Comparison of ENCODE assay signal across 31 cellular contexts in the genomic region with DNA sequence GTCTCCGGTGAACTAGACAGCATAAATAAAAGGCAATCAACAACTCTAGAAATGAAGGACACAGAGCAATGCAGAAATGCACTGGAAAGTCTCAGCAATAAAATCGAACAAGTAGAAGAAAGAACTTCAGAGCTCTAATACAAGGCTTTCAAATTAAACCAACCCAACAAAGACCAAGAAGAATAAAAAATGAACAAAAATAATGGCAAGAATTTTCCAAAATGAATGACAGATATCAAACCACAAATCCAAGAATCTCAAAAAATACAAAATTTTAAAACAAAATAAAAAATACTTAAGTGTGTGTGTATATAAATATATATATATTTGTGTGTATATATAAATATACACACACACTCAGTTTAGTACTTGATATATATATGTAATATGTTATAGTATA.
"Had no signal": no experiment of that assay in that cellular context is flagged by ENCODE, and none has a peak within 500 bp of the region (broad histone marks: within the 10 kb centered on the region; RNA-seq: fewer than 3 reads in every experiment).

No MANE protein-coding gene starts in this region.

- FAIRE-seq: bronchial epithelial cell, TTC549 had no signal

- H3K27ac ChIP-seq: ascending aorta, cardiac muscle cell, VCaP had no signal

- H3K27me3 ChIP-seq: ascending aorta, cardiac muscle cell had no signal

- H3K4me3 ChIP-seq: ascending aorta, cardiac muscle cell had no signal

- DNase-seq: activated B cell treated with CpG ODN at 0.5 μM for 24 hours; activated CD4-positive, alpha-beta memory T cell treated with anti-CD3 and anti-CD28 coated beads for 36 hours; activated CD4-positive, alpha-beta T cell treated with anti-CD3 and anti-CD28 coated beads for 4 hours; activated CD4-positive, alpha-beta T cell treated with anti-CD3 and anti-CD28 coated beads, Interleukin-2, amount 10 ng/mL, durations not matched to agents 24 days and 14 days; activated CD4-positive, alpha-beta T cell treated with anti-CD3 and anti-CD28 coated beads, Interleukin-2, amount 50 U/mL, for 1 hour; activated CD4-positive, alpha-beta T cell treated with anti-CD3 and anti-CD28 coated beads, Interleukin-2, amount 50 U/mL, for 4 hours; activated CD4-positive, CD25-positive, alpha-beta regulatory T cell treated with anti-CD3 and anti-CD28 coated beads, Interleukin-2, amount 50 U/mL, for 72 hours; activated CD8-positive, alpha-beta memory T cell treated with anti-CD3 and anti-CD28 coated beads, Interleukin-2, amount 50 U/mL, for 4 hours; activated CD8-positive, alpha-beta T cell treated with anti-CD3 and anti-CD28 coated beads for 36 hours; activated gamma-delta T cell; activated naive CD4-positive, alpha-beta T cell treated with anti-CD3 and anti-CD28 coated beads, Interleukin-2, amount 10 ng/mL, durations not matched to agents 7 days and 5 days; activated naive CD4-positive, alpha-beta T cell treated with Interleukin-2 at 50 U/mL for 16 hours; activated naive CD8-positive, alpha-beta T cell treated with anti-CD3 and anti-CD28 coated beads, Interleukin-2, amount 10 ng/mL, durations not matched to agents 7 days and 5 days; activated naive CD8-positive, alpha-beta T cell treated with anti-CD3 and anti-CD28 coated beads, Interleukin-2, amount 50 U/mL, for 24 hours; activated T-cell treated with anti-CD3 and anti-CD28 coated beads for 4 hours; activated T-cell treated with anti-CD3 and anti-CD28 coated beads, Interleukin-2, amount 50 U/mL, for 1 hour; activated T-cell treated with anti-CD3 and anti-CD28 coated beads, Interleukin-2, amount 50 U/mL, for 4 hours; activated T-cell treated with anti-CD3 and anti-CD28 coated beads, Interleukin-2, amount 50 U/mL, for 72 hours; amygdala; anterior cingulate cortex; caudate nucleus; cerebellar nuclear complex; T-helper 1 cell; T-helper 2 cell; T-helper 9 cell had no signal

- H3K4me1 ChIP-seq: ascending aorta had no signal

- H3K9me3 ChIP-seq: ascending aorta had no signal

- H3K36me3 ChIP-seq: ascending aorta, cardiac muscle cell had no signal

- ATAC-seq: activated CD8-positive, alpha-beta T cell treated with anti-CD3 and anti-CD28 coated beads for 36 hours; activated naive CD8-positive, alpha-beta T cell treated with anti-CD3 and anti-CD28 coated beads, Interleukin-2, amount 50 U/mL, for 24 hours; activated T-cell treated with anti-CD3 and anti-CD28 coated beads, Interleukin-2, amount 50 U/mL, for 4 hours; activated T-cell treated with anti-CD3 and anti-CD28 coated beads, Interleukin-2, amount 50 U/mL, for 72 hours; activated T-helper 17 cell treated with anti-CD3 and anti-CD28 coated beads, Interleukin-2, amount 50 U/mL, for 72 hours had no signal
